4 cellular contexts compared by ENCODE assay signal in genomic region chr21:30326390-30326789, GRCh38.
"Had no signal": no experiment of that assay in that cellular context is flagged by ENCODE, and none has a peak within 500 bp of the region (broad histone marks: within the 10 kb centered on the region; RNA-seq: fewer than 3 reads in every experiment).

No MANE protein-coding gene starts in this region.

- H3K27ac ChIP-seq: HL-60, KMS-11 had no signal

- H3K4me3 ChIP-seq: K562 had no signal

- ATAC-seq: HepG2, K562 had no signal
